ENCODE assay signal across 8 cellular contexts in the genomic region with DNA sequence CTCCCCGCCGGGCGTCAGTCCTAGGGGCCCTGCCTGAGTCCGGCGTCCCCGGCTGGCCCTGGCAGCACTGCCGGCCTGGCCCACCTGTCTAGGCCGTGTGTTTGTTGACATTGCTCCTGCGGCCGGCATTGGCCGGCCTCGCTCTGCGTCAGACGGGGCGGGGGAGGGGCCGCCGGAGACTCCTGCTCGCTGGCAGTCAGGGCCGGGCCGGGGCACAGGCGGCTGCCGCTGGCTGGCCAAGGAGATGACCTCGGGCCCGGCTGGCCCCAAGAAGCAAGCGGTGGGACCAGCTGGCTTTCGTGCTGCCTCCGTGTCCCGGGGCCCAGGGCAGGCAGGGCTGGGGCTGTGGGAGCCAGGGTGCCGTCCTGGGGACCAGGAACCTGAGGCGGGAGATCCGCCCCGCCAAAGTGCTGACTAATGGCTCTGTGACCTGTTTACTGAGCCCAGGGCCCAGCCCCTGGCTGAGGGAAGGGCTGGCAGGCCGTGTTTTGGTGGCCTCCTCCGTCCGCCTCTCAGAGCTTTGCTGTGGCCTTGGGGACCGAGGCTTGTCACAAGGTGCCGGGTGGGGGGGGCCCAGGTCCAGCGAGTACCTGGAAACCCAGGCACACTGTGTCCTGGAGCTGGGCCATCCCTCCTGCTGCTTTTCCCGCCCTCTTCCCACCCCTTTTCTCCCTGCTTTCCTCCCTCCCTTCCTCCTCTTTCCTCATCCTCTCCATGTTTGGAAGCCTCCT. TPM values are rescaled to one million over a fixed set of nuclear protein-coding genes. Genes with fewer than 3 reads are reported as not detected.
A peak's percentile ranks its signal among the peaks of the same experiment; 100 is the strongest.
DNase-seq lines count a peak whose midpoint lies in the region; ATAC-seq and TF ChIP-seq lines count a peak whose summit lies in the region.

No MANE protein-coding gene starts in this region.

- no peak for TF ChIP-seq CTCF in lower lobe of right lung (IDR thresholded peaks at IDR 0.05)

- no peaks in the 10 kb centered on the region for H3K36me3 Mint-ChIP-seq in activated CD4-positive, alpha-beta memory T cell treated with anti-CD3 and anti-CD28 coated beads, Interleukin-2, amount 10 ng/mL, durations not matched to agents 7 days and 5 days (ENCODE audit: low read depth)

- peak overlapping the region; percentile 60 for H3K4me3 ChIP-seq in ectodermal cell (ENCODE audit: insufficient read depth, low read depth, low read length)
- peak overlapping the region; percentile 75 for H3K4me3 ChIP-seq in lower lobe of right lung

- H3K27ac ChIP-seq in ectodermal cell (ENCODE audit: insufficient read depth, low read depth, low read length, poor library complexity, severe bottlenecking) (peak overlapping the region; percentile 55), lower lobe of right lung (peak overlapping the region; percentile 95)

- H3K4me1 Mint-ChIP-seq in activated CD4-positive, alpha-beta memory T cell treated with anti-CD3 and anti-CD28 coated beads, Interleukin-2, amount 10 ng/mL, durations not matched to agents 7 days and 5 days: peaks cover 26% of the 10 kb centered on the region

- H3K9me3 ChIP-seq in ectodermal cell (ENCODE audit: control insufficient read depth, low read length) (no peaks in the 10 kb centered on the region), lower lobe of right lung (no peaks in the 10 kb centered on the region)

- POLR2A ChIA-PET in activated CD4-positive, alpha-beta memory T cell treated with anti-CD3 and anti-CD28 coated beads, Interleukin-2, amount 10 ng/mL, durations not matched to agents 7 days and 5 days (lab: Charles Lee): interaction anchor here (0.8 to 3.9 kb wide), 5 partner anchors 9 to 180 kb away, joined by 3 to 31 read pairs (median 3); partner anchors contain the start of genes EP400 and PUS1

- H3K36me3 ChIP-seq in ectodermal cell (ENCODE audit: control insufficient read depth, insufficient read depth, low read length): peaks cover 4% of the 10 kb centered on the region
- H3K36me3 ChIP-seq in lower lobe of right lung: peaks cover 29% of the 10 kb centered on the region

- H3K9me3 Mint-ChIP-seq in activated CD4-positive, alpha-beta memory T cell treated with anti-CD3 and anti-CD28 coated beads, Interleukin-2, amount 10 ng/mL, durations not matched to agents 7 days and 5 days: no peaks in the 10 kb centered on the region

- no peak overlapping the region for H3K27ac Mint-ChIP-seq in activated CD4-positive, alpha-beta memory T cell treated with anti-CD3 and anti-CD28 coated beads, Interleukin-2, amount 10 ng/mL, durations not matched to agents 7 days and 5 days

- CTCF ChIA-PET in activated CD4-positive, alpha-beta memory T cell treated with anti-CD3 and anti-CD28 coated beads, Interleukin-2, amount 10 ng/mL, durations not matched to agents 7 days and 5 days (lab: Charles Lee): no interaction called here

- H3K27me3 ChIP-seq in ectodermal cell (ENCODE audit: control insufficient read depth, insufficient read depth, low read length, poor library complexity, severe bottlenecking) (no peaks in the 10 kb centered on the region), lower lobe of right lung (ENCODE audit: low read depth) (no peaks in the 10 kb centered on the region)

- ATAC-seq in HG03064 (IDR thresholded peaks at IDR 0.05; ENCODE audit: low read depth, unreplicated experiment): peak; percentile 56
- ATAC-seq in lower lobe of right lung: peak; percentile 94

- WGBS in ectodermal cell, 2 experiments: 8 to 9% methylated on average over 39 of the region's 39 CpGs

- intact Hi-C loops in lower lobe of right lung (cut with DNase I): no loop called here

- H3K27me3 Mint-ChIP-seq in activated CD4-positive, alpha-beta memory T cell treated with anti-CD3 and anti-CD28 coated beads, Interleukin-2, amount 10 ng/mL, durations not matched to agents 7 days and 5 days: no peaks in the 10 kb centered on the region

- H3K4me3 Mint-ChIP-seq in activated CD4-positive, alpha-beta memory T cell treated with anti-CD3 and anti-CD28 coated beads, Interleukin-2, amount 10 ng/mL, durations not matched to agents 7 days and 5 days: peak overlapping the region; percentile 86

- DNase-seq in SIG-M5 treated with dmso at 0.1 percent for 504 hours (lab: John Stamatoyannopoulos, UW; ENCODE audit: unreplicated experiment) (peak; percentile 42), SIG-M5 (lab: John Stamatoyannopoulos, UW) (no peak), NCI-H460 (ENCODE audit: extremely low read depth, low read depth) (peak; percentile 83), lower lobe of right lung (peak; percentile 95)
- peak; percentile 77 for DNase-seq in activated CD4-positive, alpha-beta memory T cell treated with anti-CD3 and anti-CD28 coated beads, Interleukin-2, amount 10 ng/mL, durations not matched to agents 7 days and 5 days
- DNase-seq in stimulated activated CD4-positive, alpha-beta T cell treated with anti-CD3 and anti-CD28 coated beads, Interleukin-4, amount 100 ng/mL, for 24 hours: peak; percentile 63

- H3K4me1 ChIP-seq in ectodermal cell (ENCODE audit: control insufficient read depth, insufficient read depth, low read length) (peaks cover 16% of the 10 kb centered on the region), lower lobe of right lung (peaks cover 22% of the 10 kb centered on the region)

RNA-seq across cellular contexts. Expression of gene ULK1, which starts 1.8 kb away (rescaled TPM):
- 30.9 and 31.7 TPM in 2 replicates for total RNA-seq in NCI-H460 (2014; rRNA removed; shearing (Covaris generic))
- 103 and 118 TPM in 2 replicates for polyA plus RNA-seq in NCI-H460 (2014; cell fraction: nucleus; rRNA removed)
- 10 to 100 TPM; 35.2 to 42.2 TPM for total RNA-seq in activated CD4-positive, alpha-beta memory T cell treated with anti-CD3 and anti-CD28 coated beads, Interleukin-2, amount 10 ng/mL, durations not matched to agents 7 days and 5 days
- polyA plus RNA-seq in ectodermal cell (2013, experiment 1 of 4): 57.1 TPM
- polyA plus RNA-seq in ectodermal cell (2013, experiment 2 of 4): 58.6 TPM
- 42.2 TPM for polyA plus RNA-seq in ectodermal cell (2013, experiment 3 of 4)
- polyA plus RNA-seq in ectodermal cell (2013, experiment 4 of 4): 45.0 TPM
- total RNA-seq in lower lobe of right lung: 32.2 TPM

RNA-seq across cellular contexts. Expression of gene PUS1, which starts 32.8 kb away (rescaled TPM):
- total RNA-seq in NCI-H460 (2014; rRNA removed; shearing (Covaris generic)): 37.7 and 42.2 TPM in 2 replicates
- 179 TPM in 2 replicates for polyA plus RNA-seq in NCI-H460 (2014; cell fraction: nucleus; rRNA removed)
- 10 to 100 TPM; 32.9 to 34.7 TPM for total RNA-seq in activated CD4-positive, alpha-beta memory T cell treated with anti-CD3 and anti-CD28 coated beads, Interleukin-2, amount 10 ng/mL, durations not matched to agents 7 days and 5 days
- polyA plus RNA-seq in ectodermal cell (2013, experiment 1 of 4): 23.6 TPM
- 27.8 TPM for polyA plus RNA-seq in ectodermal cell (2013, experiment 2 of 4)
- polyA plus RNA-seq in ectodermal cell (2013, experiment 3 of 4): 27.4 TPM
- polyA plus RNA-seq in ectodermal cell (2013, experiment 4 of 4): 24.2 TPM
- 19.1 TPM for total RNA-seq in lower lobe of right lung

RNA-seq across cellular contexts. Expression of gene EP400, which starts 53.5 kb away (rescaled TPM):
- total RNA-seq in NCI-H460 (2014; rRNA removed; shearing (Covaris generic)): 11.4 and 12.5 TPM in 2 replicates
- polyA plus RNA-seq in NCI-H460 (2014; cell fraction: nucleus; rRNA removed): 13.9 and 16.3 TPM in 2 replicates
- total RNA-seq in activated CD4-positive, alpha-beta memory T cell treated with anti-CD3 and anti-CD28 coated beads, Interleukin-2, amount 10 ng/mL, durations not matched to agents 7 days and 5 days: 10 to 100 TPM; 42.2 to 43.4 TPM
- polyA plus RNA-seq in ectodermal cell (2013, experiment 1 of 4): 46.5 TPM
- polyA plus RNA-seq in ectodermal cell (2013, experiment 2 of 4): 59.7 TPM
- 37.7 TPM for polyA plus RNA-seq in ectodermal cell (2013, experiment 3 of 4)
- 48.0 TPM for polyA plus RNA-seq in ectodermal cell (2013, experiment 4 of 4)
- 46.2 TPM for total RNA-seq in lower lobe of right lung
